In genomic region chr2:174846941-174847938, GRCh38 we compare ENCODE assay signal across 9 cellular contexts.
A peak's percentile ranks its signal among the peaks of the same experiment; 100 is the strongest.
DNase-seq lines count a peak whose midpoint lies in the region; ATAC-seq, FAIRE-seq and TF ChIP-seq lines count a peak whose summit lies in the region.
"Had no signal": no experiment of that assay in that cellular context is flagged by ENCODE, and none has a peak within 500 bp of the region (broad histone marks: within the 10 kb centered on the region; RNA-seq: fewer than 3 reads in every experiment).

No MANE protein-coding gene starts in this region.

- peak in 1 of 2 donors; percentile 35 for ATAC-seq in activated T-cell treated with anti-CD3 and anti-CD28 coated beads, Interleukin-2, amount 50 U/mL, for 72 hours (replicated peaks in 1 of 2)

- no peak overlapping the region for H3K27ac Mint-ChIP-seq in activated T-cell treated with anti-CD3 and anti-CD28 coated beads, Interleukin-2, amount 50 U/mL, for 72 hours

- peaks cover 33% of the 10 kb centered on the region for H3K4me1 Mint-ChIP-seq in activated T-cell treated with anti-CD3 and anti-CD28 coated beads, Interleukin-2, amount 50 U/mL, for 72 hours (ENCODE audit: low read depth)

- TF ChIP-seq POLR2A in vagina (IDR thresholded peaks at IDR 0.05), result no peak
- no peak for TF ChIP-seq POLR2A in GM12892 (IDR thresholded peaks at IDR 0.05; ENCODE audit: low read depth, low read length)

- peak overlapping the region; percentile 35 to 36 for H3K4me3 Mint-ChIP-seq in activated T-cell treated with anti-CD3 and anti-CD28 coated beads, Interleukin-2, amount 50 U/mL, for 72 hours

- intact Hi-C loops in vagina (cut with DNase I), result no loop called here

- FAIRE-seq in GM12892 (lab: Jason Lieb, UNC), result no peak

- no peak for TF ChIP-seq CTCF in kidney epithelial cell (IDR thresholded peaks at IDR 0.05; ENCODE audit: insufficient read depth, low read length, poor library complexity, severe bottlenecking)
- no peak for TF ChIP-seq CTCF in vagina (IDR thresholded peaks at IDR 0.05)

- H3K9me3 Mint-ChIP-seq in activated T-cell treated with anti-CD3 and anti-CD28 coated beads, Interleukin-2, amount 50 U/mL, for 72 hours, result no peaks in the 10 kb centered on the region

- no peaks in the 10 kb centered on the region for H3K36me3 Mint-ChIP-seq in activated T-cell treated with anti-CD3 and anti-CD28 coated beads, Interleukin-2, amount 50 U/mL, for 72 hours (ENCODE audit: insufficient read depth in 2 of 2)

- no peak for DNase-seq in activated T-cell treated with anti-CD3 and anti-CD28 coated beads, Interleukin-2, amount 50 U/mL, for 72 hours
- DNase-seq in activated T-cell treated with anti-CD3 and anti-CD28 coated beads, Interleukin-2, amount 50 U/mL, for 48 hours, result no peak
- DNase-seq in brain pericyte (ENCODE audit: low read depth, low spot score) (peak; percentile 55), kidney epithelial cell (ENCODE audit: low read depth) (no peak), vagina (ENCODE audit: extremely low spot score in 2 of 2) (no peak), NCI-H146 treated with DMSO at 0.1 percent for 48 hours (lab: John Stamatoyannopoulos, UW; ENCODE audit: unreplicated experiment) (no peak), GM12892 (ENCODE audit: insufficient read length) (no peak)
- DNase-seq in stimulated activated CD4-positive, alpha-beta T cell treated with anti-CD3 and anti-CD28 coated beads, Interleukin-15, amount 100 ng/mL, for 24 hours, result no peak
- DNase-seq: DND-41 had no signal

- H3K27ac ChIP-seq in vagina, result peak overlapping the region; percentile 42

- H3K4me3 ChIP-seq in kidney epithelial cell (ENCODE audit: low read depth, low read length) (peak overlapping the region; percentile 10), vagina (peak overlapping the region; percentile 18 to 31)

- H3K27me3 Mint-ChIP-seq in activated T-cell treated with anti-CD3 and anti-CD28 coated beads, Interleukin-2, amount 50 U/mL, for 72 hours (ENCODE audit: low read depth), result no peaks in the 10 kb centered on the region

- H3K27me3 ChIP-seq in kidney epithelial cell (ENCODE audit: control insufficient read depth, insufficient read depth, low read length) (no peaks in the 10 kb centered on the region), vagina (no peaks in the 10 kb centered on the region)

- no peaks in the 10 kb centered on the region for H3K36me3 ChIP-seq in kidney epithelial cell (ENCODE audit: control insufficient read depth, insufficient read depth, low read length)
- H3K36me3 ChIP-seq in vagina, result no peaks in the 10 kb centered on the region

- no peaks in the 10 kb centered on the region for H3K9me3 ChIP-seq in vagina

- no peaks in the 10 kb centered on the region for H3K4me1 ChIP-seq in vagina
